1 cellular context compared by ENCODE assay signal in genomic region chr10:6536102-6536501, GRCh38.
TF ChIP-seq lines count a peak whose summit lies in the region.

No MANE protein-coding gene starts in this region.

TF ChIP-seq in GM23338, 12 proteins besides CTCF, POLR2A, EP300 and RAD21 (continued from another document):
- TF ChIP-seq REST (IDR thresholded peaks at IDR 0.05; ENCODE audit: unreplicated experiment) (no peak), POLR2AphosphoS5 (IDR thresholded peaks at IDR 0.05; ENCODE audit: low read depth) (no peak), STAT1 (IDR thresholded peaks at IDR 0.05; ENCODE audit: unreplicated experiment) (no peak), ZNF114 (CRISPR knock-in tag; IDR thresholded peaks at IDR 0.05) (no peak), NANOG (IDR thresholded peaks at IDR 0.05; ENCODE audit: borderline replicate concordance) (no peak)
- TF ChIP-seq, protein P1, sequence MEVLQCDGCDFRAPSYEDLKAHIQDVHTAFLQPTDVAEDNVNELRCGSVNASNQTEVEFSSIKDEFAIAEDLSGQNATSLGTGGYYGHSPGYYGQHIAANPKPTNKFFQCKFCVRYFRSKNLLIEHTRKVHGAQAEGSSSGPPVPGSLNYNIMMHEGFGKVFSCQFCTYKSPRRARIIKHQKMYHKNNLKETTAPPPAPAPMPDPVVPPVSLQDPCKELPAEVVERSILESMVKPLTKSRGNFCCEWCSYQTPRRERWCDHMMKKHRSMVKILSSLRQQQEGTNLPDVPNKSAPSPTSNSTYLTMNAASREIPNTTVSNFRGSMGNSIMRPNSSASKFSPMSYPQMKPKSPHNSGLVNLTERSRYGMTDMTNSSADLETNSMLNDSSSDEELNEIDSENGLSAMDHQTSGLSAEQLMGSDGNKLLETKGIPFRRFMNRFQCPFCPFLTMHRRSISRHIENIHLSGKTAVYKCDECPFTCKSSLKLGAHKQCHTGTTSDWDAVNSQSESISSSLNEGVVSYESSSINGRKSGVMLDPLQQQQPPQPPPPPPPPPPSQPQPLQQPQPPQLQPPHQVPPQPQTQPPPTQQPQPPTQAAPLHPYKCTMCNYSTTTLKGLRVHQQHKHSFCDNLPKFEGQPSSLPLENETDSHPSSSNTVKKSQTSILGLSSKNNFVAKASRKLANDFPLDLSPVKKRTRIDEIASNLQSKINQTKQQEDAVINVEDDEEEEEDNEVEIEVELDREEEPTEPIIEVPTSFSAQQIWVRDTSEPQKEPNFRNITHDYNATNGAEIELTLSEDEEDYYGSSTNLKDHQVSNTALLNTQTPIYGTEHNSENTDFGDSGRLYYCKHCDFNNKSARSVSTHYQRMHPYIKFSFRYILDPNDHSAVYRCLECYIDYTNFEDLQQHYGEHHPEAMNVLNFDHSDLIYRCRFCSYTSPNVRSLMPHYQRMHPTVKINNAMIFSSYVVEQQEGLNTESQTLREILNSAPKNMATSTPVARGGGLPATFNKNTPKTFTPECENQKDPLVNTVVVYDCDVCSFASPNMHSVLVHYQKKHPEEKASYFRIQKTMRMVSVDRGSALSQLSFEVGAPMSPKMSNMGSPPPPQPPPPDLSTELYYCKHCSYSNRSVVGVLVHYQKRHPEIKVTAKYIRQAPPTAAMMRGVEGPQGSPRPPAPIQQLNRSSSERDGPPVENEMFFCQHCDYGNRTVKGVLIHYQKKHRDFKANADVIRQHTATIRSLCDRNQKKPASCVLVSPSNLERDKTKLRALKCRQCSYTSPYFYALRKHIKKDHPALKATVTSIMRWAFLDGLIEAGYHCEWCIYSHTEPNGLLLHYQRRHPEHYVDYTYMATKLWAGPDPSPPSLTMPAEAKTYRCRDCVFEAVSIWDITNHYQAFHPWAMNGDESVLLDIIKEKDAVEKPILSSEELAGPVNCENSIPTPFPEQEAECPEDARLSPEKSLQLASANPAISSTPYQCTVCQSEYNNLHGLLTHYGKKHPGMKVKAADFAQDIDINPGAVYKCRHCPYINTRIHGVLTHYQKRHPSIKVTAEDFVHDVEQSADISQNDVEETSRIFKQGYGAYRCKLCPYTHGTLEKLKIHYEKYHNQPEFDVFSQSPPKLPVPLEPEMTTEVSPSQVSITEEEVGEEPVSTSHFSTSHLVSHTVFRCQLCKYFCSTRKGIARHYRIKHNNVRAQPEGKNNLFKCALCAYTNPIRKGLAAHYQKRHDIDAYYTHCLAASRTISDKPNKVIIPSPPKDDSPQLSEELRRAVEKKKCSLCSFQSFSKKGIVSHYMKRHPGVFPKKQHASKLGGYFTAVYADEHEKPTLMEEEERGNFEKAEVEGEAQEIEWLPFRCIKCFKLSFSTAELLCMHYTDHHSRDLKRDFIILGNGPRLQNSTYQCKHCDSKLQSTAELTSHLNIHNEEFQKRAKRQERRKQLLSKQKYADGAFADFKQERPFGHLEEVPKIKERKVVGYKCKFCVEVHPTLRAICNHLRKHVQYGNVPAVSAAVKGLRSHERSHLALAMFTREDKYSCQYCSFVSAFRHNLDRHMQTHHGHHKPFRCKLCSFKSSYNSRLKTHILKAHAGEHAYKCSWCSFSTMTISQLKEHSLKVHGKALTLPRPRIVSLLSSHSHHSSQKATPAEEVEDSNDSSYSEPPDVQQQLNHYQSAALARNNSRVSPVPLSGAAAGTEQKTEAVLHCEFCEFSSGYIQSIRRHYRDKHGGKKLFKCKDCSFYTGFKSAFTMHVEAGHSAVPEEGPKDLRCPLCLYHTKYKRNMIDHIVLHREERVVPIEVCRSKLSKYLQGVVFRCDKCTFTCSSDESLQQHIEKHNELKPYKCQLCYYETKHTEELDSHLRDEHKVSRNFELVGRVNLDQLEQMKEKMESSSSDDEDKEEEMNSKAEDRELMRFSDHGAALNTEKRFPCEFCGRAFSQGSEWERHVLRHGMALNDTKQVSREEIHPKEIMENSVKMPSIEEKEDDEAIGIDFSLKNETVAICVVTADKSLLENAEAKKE (CRISPR knock-in tag; IDR thresholded peaks at IDR 0.05): no peak
